ENCODE assay signal across 7 cellular contexts in the genomic region with DNA sequence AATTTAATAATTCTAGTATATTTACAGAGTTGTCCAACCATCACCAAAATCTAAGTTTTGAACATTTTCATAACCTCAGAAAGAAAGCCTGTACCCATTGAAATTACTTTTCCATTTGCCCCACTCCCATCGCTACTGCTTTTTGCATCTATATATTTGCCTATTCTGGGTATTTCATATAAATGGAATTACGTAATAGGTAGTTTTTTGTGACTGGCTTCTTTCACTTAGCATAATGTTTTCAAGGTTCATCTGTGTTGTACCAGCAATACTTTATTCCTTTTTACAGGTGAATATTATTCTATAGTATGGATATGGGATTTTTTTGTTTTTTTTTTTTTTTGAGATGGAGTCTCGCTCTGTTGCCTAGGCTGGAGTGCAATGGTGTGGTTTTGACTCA.
"Had no signal": no experiment of that assay in that cellular context is flagged by ENCODE, and none has a peak within 500 bp of the region (broad histone marks: within the 10 kb centered on the region; RNA-seq: fewer than 3 reads in every experiment).

No MANE protein-coding gene starts in this region.

- H3K4me2 ChIP-seq: GM23338, KMS-11 had no signal

- H3K27ac ChIP-seq: HL-60, KMS-11 had no signal

- H3K9ac ChIP-seq: KMS-11 had no signal

- ATAC-seq: GM23338 had no signal

- DNase-seq: H9, HCEC 1CT, Karpas-422, KBM-7 had no signal

- H2AFZ ChIP-seq: GM23338 had no signal

- H3K4me3 ChIP-seq: GM23338 had no signal
